Comparison of ENCODE assay signal across 1 cellular context in the genomic region with DNA sequence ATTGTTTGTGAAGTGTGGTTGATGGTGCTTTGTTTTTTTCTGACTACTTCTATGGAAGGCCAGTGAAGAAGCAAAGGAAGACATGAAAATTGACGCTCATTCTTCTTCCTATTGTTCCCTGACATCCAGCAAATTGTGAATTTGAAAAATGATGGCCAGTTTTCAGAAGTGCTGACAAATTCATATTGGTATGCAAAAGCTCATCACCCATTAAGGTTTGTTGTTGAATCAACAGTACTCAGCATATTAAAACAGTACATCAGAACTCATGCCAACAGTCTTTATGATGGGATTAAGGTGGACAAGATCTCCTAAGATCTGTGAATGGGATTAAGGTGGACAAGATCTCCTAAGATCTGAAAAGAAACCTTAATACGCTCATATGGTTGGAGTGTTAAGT.
TF ChIP-seq lines count a peak whose summit lies in the region.

No MANE protein-coding gene starts in this region.

TF ChIP-seq in H1, 55 proteins besides CTCF, POLR2A, EP300 and RAD21:
- TF ChIP-seq, protein P1, sequence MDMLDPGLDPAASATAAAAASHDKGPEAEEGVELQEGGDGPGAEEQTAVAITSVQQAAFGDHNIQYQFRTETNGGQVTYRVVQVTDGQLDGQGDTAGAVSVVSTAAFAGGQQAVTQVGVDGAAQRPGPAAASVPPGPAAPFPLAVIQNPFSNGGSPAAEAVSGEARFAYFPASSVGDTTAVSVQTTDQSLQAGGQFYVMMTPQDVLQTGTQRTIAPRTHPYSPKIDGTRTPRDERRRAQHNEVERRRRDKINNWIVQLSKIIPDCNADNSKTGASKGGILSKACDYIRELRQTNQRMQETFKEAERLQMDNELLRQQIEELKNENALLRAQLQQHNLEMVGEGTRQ (IDR thresholded peaks at IDR 0.05; ENCODE audit: low read length) = no peak
- TF ChIP-seq JUN (IDR thresholded peaks at IDR 0.05; ENCODE audit: low read depth, low read length) (no peak), CTBP2 (IDR thresholded peaks at IDR 0.05; ENCODE audit: borderline replicate concordance, insufficient read depth, insufficient read length, low read length) (no peak), BCL11A (IDR thresholded peaks at IDR 0.05; ENCODE audit: low read depth in 2 of 2, low read length in 2 of 2) (no peak), EGR1 (IDR thresholded peaks at IDR 0.05; ENCODE audit: borderline replicate concordance, low read depth, low read length) (no peak), NRF1 (IDR thresholded peaks at IDR 0.05; ENCODE audit: low read depth, low read length) (no peak), SAP30 (IDR thresholded peaks at IDR 0.05; ENCODE audit: insufficient read depth, insufficient replicate concordance, low read length) (no peak), BRCA1 (IDR thresholded peaks at IDR 0.05; ENCODE audit: low read depth, low read length) (no peak), ZNF274 (IDR thresholded peaks at IDR 0.05; ENCODE audit: borderline replicate concordance, extremely low read depth, low read length) (no peak), RNF2 (IDR thresholded peaks at IDR 0.05; ENCODE audit: borderline replicate concordance, low read depth, low read length, missing control alignments, poor library complexity, severe bottlenecking) (no peak)
- TF ChIP-seq, protein P2, sequence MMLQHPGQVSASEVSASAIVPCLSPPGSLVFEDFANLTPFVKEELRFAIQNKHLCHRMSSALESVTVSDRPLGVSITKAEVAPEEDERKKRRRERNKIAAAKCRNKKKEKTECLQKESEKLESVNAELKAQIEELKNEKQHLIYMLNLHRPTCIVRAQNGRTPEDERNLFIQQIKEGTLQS (IDR thresholded peaks at IDR 0.05; ENCODE audit: insufficient read depth, low read depth, low read length) = no peak
